27 cellular contexts compared by ENCODE assay signal in genomic region chr3:155334215-155334896, GRCh38. TPM values are rescaled to one million over a fixed set of nuclear protein-coding genes. Genes with fewer than 3 reads are reported as not detected.
"Had no signal": no experiment of that assay in that cellular context is flagged by ENCODE, and none has a peak within 500 bp of the region (broad histone marks: within the 10 kb centered on the region; RNA-seq: fewer than 3 reads in every experiment).

No MANE protein-coding gene starts in this region.

- H3K4me1 Mint-ChIP-seq: stimulated activated memory B cell treated with anti-CD40 and anti-IgM and Interleukin-4, amounts not matched to agents 10 μg/mL and 1 μg/mL and 100 μg/mL, for 72 hours had no signal

- H3K4me2 ChIP-seq: smooth muscle cell had no signal

- H3K27ac Mint-ChIP-seq: activated CD4-positive, alpha-beta T cell treated with anti-CD3 and anti-CD28 coated beads, Interleukin-2, amount 10 ng/mL, durations not matched to agents 24 days and 14 days; activated naive CD8-positive, alpha-beta T cell; activated T-cell treated with anti-CD3 and anti-CD28 coated beads, Interleukin-2, amount 50 U/mL, for 72 hours; stimulated activated memory B cell treated with anti-CD40 and anti-IgM and Interleukin-4, amounts not matched to agents 10 μg/mL and 1 μg/mL and 100 μg/mL, for 72 hours; stimulated activated naive CD8-positive, alpha-beta T cell treated with anti-CD3 and anti-CD28 coated beads, Interleukin-15, amount 100 ng/mL, for 72 hours had no signal

- H3K36me3 ChIP-seq: breast epithelium, esophagus muscularis mucosa, heart right ventricle, pancreas, thyroid gland, upper lobe of left lung, vagina had no signal

- H3K27ac ChIP-seq: breast epithelium, esophagus muscularis mucosa, foreskin keratinocyte, heart right ventricle, pancreas, psoas muscle, thyroid gland, upper lobe of left lung, vagina had no signal

- H3K27me3 Mint-ChIP-seq: activated naive CD8-positive, alpha-beta T cell; stimulated activated memory B cell treated with anti-CD40 and anti-IgM and Interleukin-4, amounts not matched to agents 10 μg/mL and 1 μg/mL and 100 μg/mL, for 72 hours; stimulated activated naive CD8-positive, alpha-beta T cell treated with anti-CD3 and anti-CD28 coated beads, Interleukin-15, amount 100 ng/mL, for 72 hours had no signal

- H3K4me3 Mint-ChIP-seq: activated CD4-positive, alpha-beta T cell treated with anti-CD3 and anti-CD28 coated beads, Interleukin-2, amount 10 ng/mL, durations not matched to agents 24 days and 14 days; activated naive CD8-positive, alpha-beta T cell; activated T-cell treated with anti-CD3 and anti-CD28 coated beads, Interleukin-2, amount 50 U/mL, for 72 hours; stimulated activated memory B cell treated with anti-CD40 and anti-IgM and Interleukin-4, amounts not matched to agents 10 μg/mL and 1 μg/mL and 100 μg/mL, for 72 hours; stimulated activated naive CD8-positive, alpha-beta T cell treated with anti-CD3 and anti-CD28 coated beads, Interleukin-15, amount 100 ng/mL, for 72 hours had no signal

- H3K4me1 ChIP-seq: breast epithelium, esophagus muscularis mucosa, foreskin keratinocyte, pancreas, psoas muscle, thyroid gland, upper lobe of left lung, vagina had no signal

- FAIRE-seq: astrocyte, pancreas had no signal

- H3K27me3 ChIP-seq: breast epithelium, esophagus muscularis mucosa, heart right ventricle, pancreas, thyroid gland, upper lobe of left lung, vagina had no signal

- H3K4me3 ChIP-seq: breast epithelium, esophagus muscularis mucosa, heart right ventricle, pancreas, psoas muscle, smooth muscle cell, thyroid gland, upper lobe of left lung, vagina had no signal

- H3K9me3 Mint-ChIP-seq: activated CD4-positive, alpha-beta T cell treated with anti-CD3 and anti-CD28 coated beads, Interleukin-2, amount 10 ng/mL, durations not matched to agents 24 days and 14 days; activated T-cell treated with anti-CD3 and anti-CD28 coated beads, Interleukin-2, amount 50 U/mL, for 72 hours; naive thymus-derived CD4-positive, alpha-beta T cell; stimulated activated memory B cell treated with anti-CD40 and anti-IgM and Interleukin-4, amounts not matched to agents 10 μg/mL and 1 μg/mL and 100 μg/mL, for 72 hours; stimulated activated naive CD8-positive, alpha-beta T cell treated with anti-CD3 and anti-CD28 coated beads, Interleukin-15, amount 100 ng/mL, for 72 hours had no signal

- H3K36me3 Mint-ChIP-seq: activated naive CD8-positive, alpha-beta T cell; naive thymus-derived CD4-positive, alpha-beta T cell; stimulated activated memory B cell treated with anti-CD40 and anti-IgM and Interleukin-4, amounts not matched to agents 10 μg/mL and 1 μg/mL and 100 μg/mL, for 72 hours had no signal

- DNase-seq: activated CD4-positive, CD25-positive, alpha-beta regulatory T cell treated with anti-CD3 and anti-CD28 coated beads, Interleukin-2, amount 50 U/mL, for 72 hours; activated naive CD4-positive, alpha-beta T cell; activated T-cell treated with anti-CD3 and anti-CD28 coated beads for 4 hours; central memory CD4-positive, alpha-beta T cell; foreskin keratinocyte; heart right ventricle; midbrain; pancreas; psoas muscle; stimulated activated CD4-positive, alpha-beta T cell treated with anti-CD3 and anti-CD28 coated beads, Interleukin-1b, Interleukin-23, amount 100 ng/mL, for 48 hours; stimulated activated CD4-positive, alpha-beta T cell treated with anti-CD3 and anti-CD28 coated beads, Interleukin-4, amount 100 ng/mL, for 4 hours; stimulated activated CD8-positive, alpha-beta memory T cell treated with anti-CD3 and anti-CD28 coated beads, Interleukin-4, amount 100 ng/mL, for 48 hours; thyroid gland; upper lobe of left lung had no signal

- H3K9me3 ChIP-seq: breast epithelium, esophagus muscularis mucosa, heart right ventricle, pancreas, psoas muscle, thyroid gland, upper lobe of left lung, vagina had no signal

- ATAC-seq: foreskin keratinocyte; psoas muscle; stimulated activated memory B cell treated with anti-CD40 and anti-IgM and Interleukin-4, amounts not matched to agents 10 μg/mL and 1 μg/mL and 100 μg/mL, for 72 hours had no signal

RNA-seq across cellular contexts. Expression of gene STRIT1, which starts 40.9 kb away (rescaled TPM):
- total RNA-seq: activated CD4-positive, alpha-beta T cell treated with anti-CD3 and anti-CD28 coated beads, Interleukin-2, amount 10 ng/mL, durations not matched to agents 24 days and 14 days; activated T-cell treated with anti-CD3 and anti-CD28 coated beads, Interleukin-2, amount 50 U/mL, for 72 hours; astrocyte; esophagus muscularis mucosa; foreskin keratinocyte; glomerular endothelial cell; kidney epithelial cell; naive thymus-derived CD4-positive, alpha-beta T cell; pancreas; smooth muscle cell; thyroid gland; vagina had no signal
- polyA plus RNA-seq: foreskin keratinocyte; naive thymus-derived CD4-positive, alpha-beta T cell; smooth muscle cell had no signal
